ENCODE assay signal across 8 cellular contexts in the genomic region with DNA sequence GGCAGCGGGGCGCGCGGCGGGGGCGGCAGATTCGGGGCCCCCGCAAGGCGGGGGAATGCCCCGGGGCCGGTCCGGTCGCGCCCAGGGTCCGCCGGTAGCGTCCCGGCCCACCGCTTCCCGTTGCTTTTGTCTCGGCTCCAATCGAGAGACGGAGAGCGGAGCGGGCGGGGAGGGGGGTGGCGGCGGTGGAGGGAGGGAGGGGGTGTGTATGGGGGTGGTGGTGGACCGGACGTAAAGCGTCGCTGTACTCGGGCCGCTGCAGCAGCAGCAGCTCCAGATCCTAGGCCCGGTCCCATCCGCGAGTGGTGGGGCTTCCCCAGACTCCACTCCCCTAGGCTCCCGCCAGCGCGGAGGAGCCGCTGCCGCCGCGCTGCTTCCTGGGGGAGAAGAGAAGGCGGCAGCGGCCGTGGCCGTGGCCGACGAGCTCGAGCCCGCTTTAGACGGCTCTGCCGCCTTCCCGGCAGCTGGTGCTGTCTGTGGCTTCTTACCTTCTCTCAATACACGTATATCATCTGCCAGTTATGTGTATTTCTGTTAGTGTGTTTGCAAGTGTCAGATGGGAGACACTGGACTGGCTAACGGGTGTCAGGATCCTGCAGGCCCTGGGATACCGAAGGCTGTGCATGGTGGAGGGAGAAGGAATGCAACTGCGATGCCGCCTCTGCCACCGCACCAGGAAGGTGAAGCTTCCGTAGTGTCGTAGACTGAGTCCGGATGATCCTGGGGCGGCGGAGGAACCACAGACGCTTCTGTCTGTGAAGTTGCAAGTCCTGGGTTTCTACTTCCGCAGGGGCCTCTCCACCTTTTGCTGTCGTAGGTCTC. TPM values are rescaled to one million over a fixed set of nuclear protein-coding genes. Genes with fewer than 3 reads are reported as not detected.
DNase-seq lines count a peak whose midpoint lies in the region; FAIRE-seq and TF ChIP-seq lines count a peak whose summit lies in the region.

No MANE protein-coding gene starts in this region.

- in situ Hi-C loops in astrocyte of the cerebellum (cut with HindIII; ENCODE audit: low sequenced_read_pairs): no loop called here

- FAIRE-seq in GM12892 (lab: Jason Lieb, UNC): peak; percentile 86

- no peaks in the 10 kb centered on the region for H3K9me3 Mint-ChIP-seq in HFFc6

- 0% methylated on average over 69 of the region's 69 CpGs for WGBS in sigmoid colon, 2 donors

- H3K36me3 Mint-ChIP-seq in HFFc6 (ENCODE audit: low read depth): peaks cover 36% of the 10 kb centered on the region

- no peaks in the 10 kb centered on the region for H3K9me3 ChIP-seq in sigmoid colon

- peak overlapping the region; percentile 100 for H3K27ac Mint-ChIP-seq in HFFc6

- no peak for TF ChIP-seq EP300 in sigmoid colon (IDR thresholded peaks at IDR 0.05)

- peaks cover 0 to 25% (median 8%) of the 10 kb centered on the region in 4 donors for H3K36me3 ChIP-seq in sigmoid colon

- H3K4me3 Mint-ChIP-seq in HFFc6: peak overlapping the region; percentile 100

- intact Hi-C loops in sigmoid colon (cut with DNase I): loop anchor here (2.0 kb wide), 1 partner anchor 327 kb away; no protein-coding TSS in a partner anchor

- peaks cover 5% of the 10 kb centered on the region for H3K27me3 Mint-ChIP-seq in HFFc6 (ENCODE audit: insufficient read depth)

- DNase-seq in GM12892 (ENCODE audit: insufficient read length) (peak; percentile 49), HFFc6 (peak; percentile 25), MV-4-11 (lab: John Stamatoyannopoulos, UW) (peak; percentile 48), T-helper 22 cell (ENCODE audit: low read depth) (peak; percentile 69), astrocyte of the cerebellum (ENCODE audit: low read depth) (no peak), hypothalamus (lab: John Stamatoyannopoulos, UW) (peak in 49 of 51 donors; percentile 32 to 94 (median 68)), sigmoid colon (peak; percentile 85), mesenteric fat pad (ENCODE audit: low spot score) (no peak)

- peak overlapping the region; percentile 87 to 99 (median 96) for H3K27ac ChIP-seq in sigmoid colon

- peak overlapping the region; percentile 77 for H3K4me3 ChIP-seq in astrocyte of the cerebellum (ENCODE audit: low read depth, low read length)
- peak overlapping the region; percentile 70 to 95 (median 86) for H3K4me3 ChIP-seq in sigmoid colon

- peaks cover 69% of the 10 kb centered on the region for H3K4me1 Mint-ChIP-seq in HFFc6 (ENCODE audit: low read depth)

- H3K27me3 ChIP-seq in sigmoid colon: no peaks in the 10 kb centered on the region

- TF ChIP-seq POLR2A in GM12892 (IDR thresholded peaks at IDR 0.05; ENCODE audit: low read depth, low read length) (0 out of 2 replicates have a peak, but pooled peaks have one; percentile 16), sigmoid colon (IDR thresholded peaks at IDR 0.05) (no peak)

- peaks cover 0 to 60% (median 49%) of the 10 kb centered on the region in 4 donors for H3K4me1 ChIP-seq in sigmoid colon

- TF ChIP-seq CTCF in HFFc6 (IDR thresholded peaks at IDR 0.05) (no peak), astrocyte of the cerebellum (IDR thresholded peaks at IDR 0.05; ENCODE audit: low read depth, low read length, missing control alignments) (no peak), sigmoid colon (IDR thresholded peaks at IDR 0.05) (no peak)

RNA-seq across cellular contexts. Expression of a gene that starts 0.5 kb away (rescaled TPM):
- 48.6 TPM for polyA plus RNA-seq in GM12892 (2012; ENCODE audit: missing spikeins)
- total RNA-seq in HFFc6 (2021; fragmentation: NEBNext Ultra II Directional; extraction: Animal tissue kit (Norgen Biotek cat#: 25700)): 10 to 100 TPM; 45.0 to 54.2 (median 49.5) TPM
- total RNA-seq in sigmoid colon (100 to 1,000 TPM in 3 of 4 donors, 10 to 100 TPM in 1; 98.8 to 171 (median 123) TPM), mesenteric fat pad (65.9 TPM)
- 10 to 100 TPM; 36.7 to 51.3 (median 51.1) TPM for polyA plus RNA-seq in sigmoid colon

Comparison
In these comparisons a context has a peak if more than half of its experiments do, and no peak if none do; other contexts are left out.
1. DNase-seq: peak in GM12892 (single experiment), HFFc6 (single experiment), MV-4-11 (single experiment), T-helper 22 cell (single experiment), hypothalamus (49 of 51) and sigmoid colon (single experiment); none in astrocyte of the cerebellum (single experiment) and mesenteric fat pad (single experiment).